Comparison of ENCODE assay signal across 12 cellular contexts in the genomic region with DNA sequence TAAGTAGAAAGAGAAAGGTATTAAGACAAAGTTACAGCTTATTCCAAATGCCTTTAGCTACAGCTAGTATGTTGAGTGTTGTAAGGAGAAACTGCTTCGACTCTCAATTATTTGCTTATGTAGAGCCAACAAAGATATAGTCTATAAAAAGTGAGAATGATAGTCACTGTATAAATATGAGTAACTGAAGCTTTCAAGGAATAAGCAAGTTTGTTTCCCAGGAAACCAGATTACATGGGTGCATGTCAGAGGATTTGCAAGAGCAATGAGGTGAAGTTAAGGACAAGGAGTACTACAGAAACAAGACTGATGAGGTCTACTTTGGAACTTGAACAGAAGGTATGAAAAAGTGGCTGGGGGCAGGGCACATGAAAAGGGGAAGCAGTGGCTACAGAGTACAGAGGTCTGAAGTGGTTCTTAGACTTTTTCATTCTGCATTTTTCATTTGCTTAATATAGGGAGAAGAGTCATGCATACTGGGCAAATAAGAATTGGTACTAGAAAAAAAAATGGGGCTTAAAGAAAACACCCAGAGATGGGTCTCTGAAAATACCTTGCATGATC.
A peak's percentile ranks its signal among the peaks of the same experiment; 100 is the strongest.
DNase-seq lines count a peak whose midpoint lies in the region; ATAC-seq, FAIRE-seq and TF ChIP-seq lines count a peak whose summit lies in the region.
"Had no signal": no experiment of that assay in that cellular context is flagged by ENCODE, and none has a peak within 500 bp of the region (broad histone marks: within the 10 kb centered on the region; RNA-seq: fewer than 3 reads in every experiment).

No MANE protein-coding gene starts in this region.

- H3K4me3 ChIP-seq in GM12878: no peak overlapping the region
- H3K4me3 ChIP-seq: BLaER1 treated with 17β-estradiol and CSF1 and Interleukin-3, amounts not matched to agents 10 nM and 100 nM; breast epithelium; thoracic aorta had no signal

- no peak for TF ChIP-seq POLR2A in GM12878 (IDR thresholded peaks at IDR 0.05; ENCODE audit: low read depth, low read length)

- H3K9me3 Mint-ChIP-seq in natural killer cell treated with Interleukin-12 subunit alpha and Interleukin-12 subunit beta and Interleukin-15 and Interleukin-18, amount 100 ng/mL, for 72 hours: no peaks in the 10 kb centered on the region

- no TSS peak for BruUV-seq in GM12878 (replicated peaks; lab: Mats Ljungman, UMichigan)

- no peaks in the 10 kb centered on the region for H3K79me2 ChIP-seq in GM12878 (ENCODE audit: control insufficient read depth, insufficient read depth, low read length)

- H3K27ac Mint-ChIP-seq in natural killer cell treated with Interleukin-12 subunit alpha and Interleukin-12 subunit beta and Interleukin-15 and Interleukin-18, amount 100 ng/mL, for 72 hours: no peak overlapping the region

- no peaks in the 10 kb centered on the region for H3K27me3 Mint-ChIP-seq in natural killer cell treated with Interleukin-12 subunit alpha and Interleukin-12 subunit beta and Interleukin-15 and Interleukin-18, amount 100 ng/mL, for 72 hours

- H3K9ac ChIP-seq in GM12878 (ENCODE audit: control insufficient read depth, insufficient read depth, low read length): no peak overlapping the region
- H3K9ac ChIP-seq: BLaER1 treated with 17β-estradiol and CSF1 and Interleukin-3, amounts not matched to agents 10 nM and 100 nM had no signal

- POLR2A ChIA-PET in GM12878 (lab: Charles Lee): no interaction called here

- no peaks in the 10 kb centered on the region; the same call in 1 of the 3 replicates for H3K9me3 ChIP-seq in GM12878 (replicated peaks; ENCODE audit: control insufficient read depth, insufficient read depth, low read length)
- H3K9me3 ChIP-seq: BLaER1 treated with 17β-estradiol and CSF1 and Interleukin-3, amounts not matched to agents 10 nM and 100 nM; breast epithelium; thoracic aorta had no signal

- H3K4me2 ChIP-seq in GM12878 (ENCODE audit: control insufficient read depth, insufficient read depth): peak overlapping the region; percentile 56
- H3K4me2 ChIP-seq: BLaER1 treated with 17β-estradiol and CSF1 and Interleukin-3, amounts not matched to agents 10 nM and 100 nM had no signal

- no peaks in the 10 kb centered on the region for H4K20me1 ChIP-seq in GM12878 (ENCODE audit: control insufficient read depth, insufficient read depth)
- H4K20me1 ChIP-seq: BLaER1 treated with 17β-estradiol and CSF1 and Interleukin-3, amounts not matched to agents 10 nM and 100 nM had no signal

- TF ChIP-seq CTCF in GM12878 (IDR thresholded peaks at IDR 0.05 in 2 of 3, conservative IDR thresholded peaks at IDR 0.05 in 1 of 3; ENCODE audit: control insufficient read depth in 2 of 3, extremely low read depth in 1 of 3, insufficient read depth in 1 of 3, low read depth in 3 of 3, low read length in 3 of 3): no peak
- no peak for TF ChIP-seq CTCF in GM20000 (IDR thresholded peaks at IDR 0.05; ENCODE audit: extremely low read depth, missing control alignments)

- TF ChIP-seq RAD21 in GM12878 (IDR thresholded peaks at IDR 0.05; ENCODE audit: insufficient read depth, low read depth, low read length): no peak

- SMC1A ChIA-PET in GM12878 (lab: Charles Lee; ENCODE audit: uncharacterized antibody, unreplicated experiment): no interaction called here

- no peaks in the 10 kb centered on the region for H3K36me3 ChIP-seq in GM12878 (ENCODE audit: control insufficient read depth in 2 of 2, insufficient read depth in 2 of 2, low read length in 1 of 2)
- H3K36me3 ChIP-seq: BLaER1 treated with 17β-estradiol and CSF1 and Interleukin-3, amounts not matched to agents 10 nM and 100 nM; breast epithelium; thoracic aorta had no signal

- no peak overlapping the region for H2AFZ ChIP-seq in GM12878 (ENCODE audit: control insufficient read depth, low read depth, low read length)

- no peak overlapping the region for H3K4me3 Mint-ChIP-seq in natural killer cell treated with Interleukin-12 subunit alpha and Interleukin-12 subunit beta and Interleukin-15 and Interleukin-18, amount 100 ng/mL, for 72 hours

- no peak for TF ChIP-seq EP300 in GM12878 (IDR thresholded peaks at IDR 0.05; ENCODE audit: borderline replicate concordance in 1 of 2, control insufficient read depth in 1 of 2, low read depth in 2 of 2, low read length in 2 of 2)

- intact Hi-C loops in GM12878 (cut with micrococcal nuclease; ENCODE audit: unreplicated experiment): no loop called here
- intact Hi-C loops in cardiac septum (cut with DNase I): no loop called here

- FAIRE-seq in GM12878 (lab: Jason Lieb, UNC): no peak

- WGBS in GM12878 (ENCODE audit: insufficient coverage, insufficient replicate concordance, low lambda C conversion rate, missing lambda C conversion rate): 36% methylated on average over 1 of the region's 1 CpG

- ATAC-seq in GM18858 (IDR thresholded peaks at IDR 0.05; ENCODE audit: unreplicated experiment): peak; percentile 64
- peak; percentile 76 for ATAC-seq in GM21723 (IDR thresholded peaks at IDR 0.05; ENCODE audit: unreplicated experiment)
- peak; percentile 61 for ATAC-seq in HG03442 (IDR thresholded peaks at IDR 0.05; ENCODE audit: unreplicated experiment)
- ATAC-seq in GM12878: peak; percentile 83
- no peak for ATAC-seq in natural killer cell treated with Interleukin-12 subunit alpha and Interleukin-12 subunit beta and Interleukin-15 and Interleukin-18, amount 100 ng/mL, for 72 hours

- CTCF ChIA-PET in GM12878 (lab: Yijun Ruan, JAX): interaction anchor here (0.6 kb wide), 1 partner anchor 160 kb away, joined by 4 read pairs; no protein-coding TSS in a partner anchor

- H3K27ac ChIP-seq in GM12878 (ENCODE audit: control insufficient read depth, insufficient read depth): no peak overlapping the region
- H3K27ac ChIP-seq: BLaER1 treated with 17β-estradiol and CSF1 and Interleukin-3, amounts not matched to agents 10 nM and 100 nM; breast epithelium; thoracic aorta had no signal

- peak; percentile 25 for DNase-seq in GM12878 (ENCODE audit: low read depth, low spot score)
- no peak for DNase-seq in natural killer cell treated with Interleukin-12 subunit alpha and Interleukin-12 subunit beta and Interleukin-15 and Interleukin-18, amount 100 ng/mL, for 72 hours (ENCODE audit: low spot score)
- DNase-seq in cardiac septum (ENCODE audit: low spot score): no peak
- DNase-seq in GM20000 (ENCODE audit: low spot score): no peak
- no peak for DNase-seq in activated effector memory CD4-positive, alpha-beta T cell treated with Interleukin-2 at 50 U/mL for 16 hours
- DNase-seq: kidney glomerular epithelial cell had no signal

- RAD21 ChIA-PET in GM12878 (lab: Charles Lee; ENCODE audit: unreplicated experiment): interaction anchor here (0.8 kb wide), 1 partner anchor 45 kb away, joined by 3 read pairs; no protein-coding TSS in a partner anchor

- H3K36me3 Mint-ChIP-seq in natural killer cell treated with Interleukin-12 subunit alpha and Interleukin-12 subunit beta and Interleukin-15 and Interleukin-18, amount 100 ng/mL, for 72 hours: no peaks in the 10 kb centered on the region

- in situ Hi-C loops in GM12878 (cut with MboI): no loop called here

- H3K4me1 Mint-ChIP-seq in natural killer cell treated with Interleukin-12 subunit alpha and Interleukin-12 subunit beta and Interleukin-15 and Interleukin-18, amount 100 ng/mL, for 72 hours (ENCODE audit: low read depth in 2 of 2): peaks cover 0 to 6% of the 10 kb centered on the region in 2 donors

- no peaks in the 10 kb centered on the region for H3K27me3 ChIP-seq in GM12878 (replicated peaks in 1 of 2; ENCODE audit: control insufficient read depth in 2 of 2, insufficient read depth in 2 of 2, low read length in 1 of 2)
- H3K27me3 ChIP-seq: BLaER1 treated with 17β-estradiol and CSF1 and Interleukin-3, amounts not matched to agents 10 nM and 100 nM; breast epithelium had no signal

- H3K4me1 ChIP-seq in GM12878 (ENCODE audit: control insufficient read depth, insufficient read depth, low read length): peaks cover 7% of the 10 kb centered on the region
- H3K4me1 ChIP-seq: breast epithelium had no signal

TF ChIP-seq in GM12878, 131 proteins besides CTCF, POLR2A, EP300 and RAD21:
- TF ChIP-seq POLR2AphosphoS5 (IDR thresholded peaks at IDR 0.05; ENCODE audit: low read length) (no peak), ASH2L (IDR thresholded peaks at IDR 0.05; ENCODE audit: borderline replicate concordance, low read depth) (no peak), SIX5 (IDR thresholded peaks at IDR 0.05; ENCODE audit: low read depth, low read length, severe bottlenecking) (no peak), SPI1 (IDR thresholded peaks at IDR 0.05; ENCODE audit: borderline replicate concordance, insufficient read depth, low read depth, low read length) (peak; percentile 37; the same call in 1 of the 2 replicates), EED (IDR thresholded peaks at IDR 0.05; ENCODE audit: low read depth) (no peak), SUZ12 (IDR thresholded peaks at IDR 0.05; ENCODE audit: unreplicated experiment) (no peak), RUNX3 (IDR thresholded peaks at IDR 0.05; ENCODE audit: low read length) (no peak)
- TF ChIP-seq, protein P1, sequence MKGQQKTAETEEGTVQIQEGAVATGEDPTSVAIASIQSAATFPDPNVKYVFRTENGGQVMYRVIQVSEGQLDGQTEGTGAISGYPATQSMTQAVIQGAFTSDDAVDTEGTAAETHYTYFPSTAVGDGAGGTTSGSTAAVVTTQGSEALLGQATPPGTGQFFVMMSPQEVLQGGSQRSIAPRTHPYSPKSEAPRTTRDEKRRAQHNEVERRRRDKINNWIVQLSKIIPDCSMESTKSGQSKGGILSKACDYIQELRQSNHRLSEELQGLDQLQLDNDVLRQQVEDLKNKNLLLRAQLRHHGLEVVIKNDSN (IDR thresholded peaks at IDR 0.05; ENCODE audit: borderline replicate concordance, extremely low read length, insufficient read depth, low read depth, low read length): no peak
TF ChIP-seq in GM12878: peak in this region for 1.

Comparison
In these comparisons a context has a peak if more than half of its experiments do, and no peak if none do; other contexts are left out.
1. ATAC-seq: peak in GM18858 (single experiment), GM21723 (single experiment), HG03442 (single experiment) and GM12878 (single experiment); none in natural killer cell treated with Interleukin-12 subunit alpha and Interleukin-12 subunit beta and Interleukin-15 and Interleukin-18, amount 100 ng/mL, for 72 hours (0 of 2).